ENCODE assay signal across 1 cellular context in genomic region chr6:111759836-111760785, GRCh38.
TF ChIP-seq lines count a peak whose summit lies in the region.

No MANE protein-coding gene starts in this region.

TF ChIP-seq in K562, 482 proteins besides CTCF, POLR2A, EP300 and RAD21 (continued from another document and continues in another):
- TF ChIP-seq MGA (IDR thresholded peaks at IDR 0.05) (no peak), CEBPG (CRISPR knock-in tag; IDR thresholded peaks at IDR 0.05) (no peak), CEBPG (tag; conservative IDR thresholded peaks at IDR 0.05 in 1 of 2, IDR thresholded peaks at IDR 0.05 in 1 of 2) (0 out of 4 replicates have a peak, but pooled peaks of 1 of the 2 experiments have one; percentile 7), ZNF707 (CRISPR knock-in tag; conservative IDR thresholded peaks at IDR 0.05) (no peak), BACH1 (tag; IDR thresholded peaks at IDR 0.05) (no peak), ATF3 (IDR thresholded peaks at IDR 0.05) (peak; percentile 38; the same call in 1 of the 2 replicates), ATF3 (CRISPR knock-in tag; conservative IDR thresholded peaks at IDR 0.05) (no peak), CREM (IDR thresholded peaks at IDR 0.05; ENCODE audit: low read depth) (peak; percentile 46; the same call in 1 of the 2 replicates), ZNF586 (CRISPR knock-in tag; conservative IDR thresholded peaks at IDR 0.05) (no peak), CREB1 (IDR thresholded peaks at IDR 0.05) (peak; percentile 37; the same call in 1 of the 2 replicates), CREB1 (CRISPR knock-in tag; IDR thresholded peaks at IDR 0.05) (no peak), ATF1 (CRISPR knock-in tag; IDR thresholded peaks at IDR 0.05) (no peak), ATF1 (tag; IDR thresholded peaks at IDR 0.05) (peak; percentile 87), TRIM25 (IDR thresholded peaks at IDR 0.05; ENCODE audit: borderline replicate concordance) (no peak), GATA2 (CRISPR knock-in tag; IDR thresholded peaks at IDR 0.05) (peak; percentile 29; the same call in 1 of the 2 replicates), ZNF324 (CRISPR knock-in tag; IDR thresholded peaks at IDR 0.05) (no peak), SOX6 (IDR thresholded peaks at IDR 0.05) (no peak), ZNF77 (CRISPR knock-in tag; IDR thresholded peaks at IDR 0.05) (no peak)
- TF ChIP-seq, protein P1, sequence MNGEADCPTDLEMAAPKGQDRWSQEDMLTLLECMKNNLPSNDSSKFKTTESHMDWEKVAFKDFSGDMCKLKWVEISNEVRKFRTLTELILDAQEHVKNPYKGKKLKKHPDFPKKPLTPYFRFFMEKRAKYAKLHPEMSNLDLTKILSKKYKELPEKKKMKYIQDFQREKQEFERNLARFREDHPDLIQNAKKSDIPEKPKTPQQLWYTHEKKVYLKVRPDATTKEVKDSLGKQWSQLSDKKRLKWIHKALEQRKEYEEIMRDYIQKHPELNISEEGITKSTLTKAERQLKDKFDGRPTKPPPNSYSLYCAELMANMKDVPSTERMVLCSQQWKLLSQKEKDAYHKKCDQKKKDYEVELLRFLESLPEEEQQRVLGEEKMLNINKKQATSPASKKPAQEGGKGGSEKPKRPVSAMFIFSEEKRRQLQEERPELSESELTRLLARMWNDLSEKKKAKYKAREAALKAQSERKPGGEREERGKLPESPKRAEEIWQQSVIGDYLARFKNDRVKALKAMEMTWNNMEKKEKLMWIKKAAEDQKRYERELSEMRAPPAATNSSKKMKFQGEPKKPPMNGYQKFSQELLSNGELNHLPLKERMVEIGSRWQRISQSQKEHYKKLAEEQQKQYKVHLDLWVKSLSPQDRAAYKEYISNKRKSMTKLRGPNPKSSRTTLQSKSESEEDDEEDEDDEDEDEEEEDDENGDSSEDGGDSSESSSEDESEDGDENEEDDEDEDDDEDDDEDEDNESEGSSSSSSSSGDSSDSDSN (IDR thresholded peaks at IDR 0.05; ENCODE audit: borderline replicate concordance in 1 of 2, low read depth in 2 of 2, low read length in 2 of 2), result no peak
- TF ChIP-seq, protein P2, sequence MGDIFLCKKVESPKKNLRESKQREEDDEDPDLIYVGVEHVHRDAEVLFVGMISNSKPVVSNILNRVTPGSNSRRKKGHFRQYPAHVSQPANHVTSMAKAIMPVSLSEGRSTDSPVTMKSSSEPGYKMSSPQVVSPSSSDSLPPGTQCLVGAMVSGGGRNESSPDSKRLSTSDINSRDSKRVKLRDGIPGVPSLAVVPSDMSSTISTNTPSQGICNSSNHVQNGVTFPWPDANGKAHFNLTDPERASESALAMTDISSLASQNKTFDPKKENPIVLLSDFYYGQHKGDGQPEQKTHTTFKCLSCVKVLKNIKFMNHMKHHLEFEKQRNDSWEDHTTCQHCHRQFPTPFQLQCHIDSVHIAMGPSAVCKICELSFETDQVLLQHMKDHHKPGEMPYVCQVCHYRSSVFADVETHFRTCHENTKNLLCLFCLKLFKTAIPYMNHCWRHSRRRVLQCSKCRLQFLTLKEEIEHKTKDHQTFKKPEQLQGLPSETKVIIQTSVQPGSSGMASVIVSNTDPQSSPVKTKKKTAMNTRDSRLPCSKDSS (IDR thresholded peaks at IDR 0.05; ENCODE audit: low read depth, partially characterized antibody), result no peak
- TF ChIP-seq, protein P3, sequence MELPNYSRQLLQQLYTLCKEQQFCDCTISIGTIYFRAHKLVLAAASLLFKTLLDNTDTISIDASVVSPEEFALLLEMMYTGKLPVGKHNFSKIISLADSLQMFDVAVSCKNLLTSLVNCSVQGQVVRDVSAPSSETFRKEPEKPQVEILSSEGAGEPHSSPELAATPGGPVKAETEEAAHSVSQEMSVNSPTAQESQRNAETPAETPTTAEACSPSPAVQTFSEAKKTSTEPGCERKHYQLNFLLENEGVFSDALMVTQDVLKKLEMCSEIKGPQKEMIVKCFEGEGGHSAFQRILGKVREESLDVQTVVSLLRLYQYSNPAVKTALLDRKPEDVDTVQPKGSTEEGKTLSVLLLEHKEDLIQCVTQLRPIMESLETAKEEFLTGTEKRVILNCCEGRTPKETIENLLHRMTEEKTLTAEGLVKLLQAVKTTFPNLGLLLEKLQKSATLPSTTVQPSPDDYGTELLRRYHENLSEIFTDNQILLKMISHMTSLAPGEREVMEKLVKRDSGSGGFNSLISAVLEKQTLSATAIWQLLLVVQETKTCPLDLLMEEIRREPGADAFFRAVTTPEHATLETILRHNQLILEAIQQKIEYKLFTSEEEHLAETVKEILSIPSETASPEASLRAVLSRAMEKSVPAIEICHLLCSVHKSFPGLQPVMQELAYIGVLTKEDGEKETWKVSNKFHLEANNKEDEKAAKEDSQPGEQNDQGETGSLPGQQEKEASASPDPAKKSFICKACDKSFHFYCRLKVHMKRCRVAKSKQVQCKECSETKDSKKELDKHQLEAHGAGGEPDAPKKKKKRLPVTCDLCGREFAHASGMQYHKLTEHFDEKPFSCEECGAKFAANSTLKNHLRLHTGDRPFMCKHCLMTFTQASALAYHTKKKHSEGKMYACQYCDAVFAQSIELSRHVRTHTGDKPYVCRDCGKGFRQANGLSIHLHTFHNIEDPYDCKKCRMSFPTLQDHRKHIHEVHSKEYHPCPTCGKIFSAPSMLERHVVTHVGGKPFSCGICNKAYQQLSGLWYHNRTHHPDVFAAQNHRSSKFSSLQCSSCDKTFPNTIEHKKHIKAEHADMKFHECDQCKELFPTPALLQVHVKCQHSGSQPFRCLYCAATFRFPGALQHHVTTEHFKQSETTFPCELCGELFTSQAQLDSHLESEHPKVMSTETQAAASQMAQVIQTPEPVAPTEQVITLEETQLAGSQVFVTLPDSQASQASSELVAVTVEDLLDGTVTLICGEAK (IDR thresholded peaks at IDR 0.05), result no peak
- TF ChIP-seq, protein P3 (CRISPR knock-in tag; IDR thresholded peaks at IDR 0.05), result no peak
- TF ChIP-seq, protein P4, sequence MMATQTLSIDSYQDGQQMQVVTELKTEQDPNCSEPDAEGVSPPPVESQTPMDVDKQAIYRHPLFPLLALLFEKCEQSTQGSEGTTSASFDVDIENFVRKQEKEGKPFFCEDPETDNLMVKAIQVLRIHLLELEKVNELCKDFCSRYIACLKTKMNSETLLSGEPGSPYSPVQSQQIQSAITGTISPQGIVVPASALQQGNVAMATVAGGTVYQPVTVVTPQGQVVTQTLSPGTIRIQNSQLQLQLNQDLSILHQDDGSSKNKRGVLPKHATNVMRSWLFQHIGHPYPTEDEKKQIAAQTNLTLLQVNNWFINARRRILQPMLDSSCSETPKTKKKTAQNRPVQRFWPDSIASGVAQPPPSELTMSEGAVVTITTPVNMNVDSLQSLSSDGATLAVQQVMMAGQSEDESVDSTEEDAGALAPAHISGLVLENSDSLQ (IDR thresholded peaks at IDR 0.05), result no peak
